ENCODE assay signal across 13 cellular contexts in the genomic region with DNA sequence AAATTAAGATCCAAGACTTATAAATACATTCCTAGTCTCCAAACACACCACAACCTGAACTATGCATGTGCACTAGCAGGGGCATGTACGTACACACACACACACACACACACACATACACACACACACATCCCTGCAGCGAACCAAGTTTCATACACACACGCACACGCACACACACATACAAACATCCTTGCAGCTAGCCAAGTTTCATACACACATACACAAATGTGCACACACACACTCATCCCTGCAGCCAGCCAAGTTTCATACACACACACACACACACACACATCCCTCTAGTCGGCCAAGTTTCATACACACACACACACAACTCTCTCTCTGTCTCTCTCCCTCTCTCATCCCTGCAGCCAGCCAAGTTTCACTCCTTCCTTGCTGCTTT.
DNase-seq lines count a peak whose midpoint lies in the region; ATAC-seq, FAIRE-seq and TF ChIP-seq lines count a peak whose summit lies in the region.
"Had no signal": no experiment of that assay in that cellular context is flagged by ENCODE, and none has a peak within 500 bp of the region (broad histone marks: within the 10 kb centered on the region; RNA-seq: fewer than 3 reads in every experiment).

No MANE protein-coding gene starts in this region.

- H3K27ac ChIP-seq in SJCRH30: no peak overlapping the region; the same call in 1 of the 2 replicates
- H3K27ac ChIP-seq: BLaER1 treated with 17β-estradiol and CSF1 and Interleukin-3, amounts not matched to agents 10 nM and 100 nM; body of pancreas had no signal

- no peak for FAIRE-seq in D721Med (lab: Jason Lieb, UNC)

- peaks cover under 1% of the 10 kb centered on the region; the same call in 1 of the 2 replicates for H3K9me3 ChIP-seq in SJCRH30 (replicated peaks)
- H3K9me3 ChIP-seq: BLaER1 treated with 17β-estradiol and CSF1 and Interleukin-3, amounts not matched to agents 10 nM and 100 nM; body of pancreas had no signal

- H3K36me3 ChIP-seq in SJCRH30: no peaks in the 10 kb centered on the region
- H3K36me3 ChIP-seq: BLaER1 treated with 17β-estradiol and CSF1 and Interleukin-3, amounts not matched to agents 10 nM and 100 nM had no signal

- ATAC-seq in GM21367 (IDR thresholded peaks at IDR 0.05; ENCODE audit: unreplicated experiment): no peak
- ATAC-seq: activated CD4-positive, alpha-beta T cell treated with anti-CD3 and anti-CD28 coated beads for 36 hours; body of pancreas had no signal

- no peak for TF ChIP-seq CTCF in fibroblast of mammary gland (conservative IDR thresholded peaks at IDR 0.05; ENCODE audit: control insufficient read depth, insufficient read depth, low read depth, low read length)
- TF ChIP-seq CTCF in D721Med (IDR thresholded peaks at IDR 0.05; ENCODE audit: insufficient read depth, missing control alignments): no peak

- DNase-seq in GM04504 (ENCODE audit: low read depth) (peak; percentile 2), SJCRH30 (peak; percentile 12 to 20), fibroblast of mammary gland (ENCODE audit: low read depth) (peak; percentile 39), non-pigmented ciliary epithelial cell (ENCODE audit: low read depth) (peak; percentile 5), NCI-H82 (lab: John Stamatoyannopoulos, UW) (no peak), D721Med (ENCODE audit: insufficient read length, low spot score) (no peak)
- DNase-seq in activated CD4-positive, CD25-positive, alpha-beta regulatory T cell (lab: John Stamatoyannopoulos, UW): no peak
- DNase-seq: activated CD4-positive, alpha-beta T cell treated with anti-CD3 and anti-CD28 coated beads for 36 hours; activated T-cell treated with anti-CD3 and anti-CD28 coated beads, Interleukin-2, amount 50 U/mL, for 48 hours; NCI-H187 treated with DMSO at 0.1 percent for 48 hours had no signal

- H3K27me3 ChIP-seq in SJCRH30: no peaks in the 10 kb centered on the region
- H3K27me3 ChIP-seq: BLaER1 treated with 17β-estradiol and CSF1 and Interleukin-3, amounts not matched to agents 10 nM and 100 nM; body of pancreas had no signal

- no peaks in the 10 kb centered on the region; the same call in 1 of the 2 replicates for H3K4me1 ChIP-seq in SJCRH30
- H3K4me1 ChIP-seq: body of pancreas had no signal

- H3K4me3 ChIP-seq in SJCRH30 (peak overlapping the region; percentile 28), fibroblast of mammary gland (ENCODE audit: control insufficient read depth, low read depth, low read length) (no peak overlapping the region)
- H3K4me3 ChIP-seq: BLaER1 treated with 17β-estradiol and CSF1 and Interleukin-3, amounts not matched to agents 10 nM and 100 nM; body of pancreas had no signal

Comparison
In these comparisons a context has a peak if more than half of its experiments do, and no peak if none do; other contexts are left out.
1. DNase-seq: peak in GM04504 (single experiment), SJCRH30 (2 of 2), fibroblast of mammary gland (single experiment) and non-pigmented ciliary epithelial cell (single experiment); none in activated CD4-positive, CD25-positive, alpha-beta regulatory T cell (0 of 4), NCI-H82 (single experiment) and D721Med (single experiment).